In the genomic region with DNA sequence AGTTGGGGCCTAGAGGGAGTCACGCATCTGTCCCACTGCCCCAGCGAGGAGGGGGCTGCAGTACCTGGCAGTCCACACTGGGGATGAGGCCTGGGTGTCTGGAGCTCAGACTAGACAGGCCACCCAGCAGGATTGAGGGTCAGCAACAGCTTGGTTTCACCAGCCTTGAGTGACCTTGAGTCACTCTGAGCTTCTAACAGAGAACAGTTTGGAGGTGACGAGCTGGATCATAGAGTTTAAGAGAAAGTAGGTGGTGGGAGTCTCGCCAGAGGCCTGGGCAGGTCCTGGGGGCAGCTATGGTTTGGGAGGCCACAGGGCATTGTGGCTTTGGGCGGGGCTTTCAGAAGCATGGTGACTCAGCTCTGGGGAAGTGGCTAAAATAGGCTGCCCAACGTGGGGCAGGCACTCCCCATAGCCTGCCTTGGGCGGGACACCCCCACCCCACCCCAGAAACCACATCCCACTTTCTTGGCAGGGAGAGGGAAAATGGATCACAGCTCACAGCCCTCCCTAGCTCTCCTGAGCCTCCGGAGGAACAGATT, we compare ENCODE assay signal across 10 cellular contexts. TPM values are rescaled to one million over a fixed set of nuclear protein-coding genes. Genes with fewer than 3 reads are reported as not detected.
DNase-seq lines count a peak whose midpoint lies in the region; ATAC-seq, FAIRE-seq and TF ChIP-seq lines count a peak whose summit lies in the region.
"Had no signal": no experiment of that assay in that cellular context is flagged by ENCODE, and none has a peak within 500 bp of the region (broad histone marks: within the 10 kb centered on the region; RNA-seq: fewer than 3 reads in every experiment).

No MANE protein-coding gene starts in this region.

- peaks cover 10% of the 10 kb centered on the region; the same call in 1 of the 2 replicates for H4K20me1 ChIP-seq in PC-3 (ENCODE audit: low read length)
- H4K20me1 ChIP-seq in endothelial cell of umbilical vein (replicated peaks; ENCODE audit: control insufficient read depth, extremely low read depth, insufficient read depth, low read length), result no peaks in the 10 kb centered on the region

- POLR2A ChIA-PET in PC-3 (lab: Charles Lee; ENCODE audit: unreplicated experiment) (interaction anchor here (1.9 kb wide), 1 partner anchor 19 kb away, joined by 15 read pairs; no protein-coding TSS in a partner anchor), endothelial cell of umbilical vein (lab: Charles Lee) (interaction anchor here (0.5 kb wide), 1 partner anchor 57 kb away, joined by 3 read pairs; no protein-coding TSS in a partner anchor)

- ATAC-seq in HG02885 (IDR thresholded peaks at IDR 0.05; ENCODE audit: poor library complexity, unreplicated experiment) (peak; percentile 93), PC-3 (peak; percentile 71)

- H3K4me1 ChIP-seq in PC-3 (ENCODE audit: insufficient read depth, low read length) (peaks cover 84% of the 10 kb centered on the region), endothelial cell of umbilical vein (ENCODE audit: control insufficient read depth, extremely low read depth, insufficient read depth, low read length) (peaks cover 25% of the 10 kb centered on the region)

- CTCF ChIA-PET in PC-3 (lab: Charles Lee) (interaction anchor here (1.1 to 1.9 kb wide), 4 partner anchors 20 to 80 kb away, joined by 4 to 13 read pairs (median 5); no protein-coding TSS in a partner anchor), endothelial cell of umbilical vein (lab: Charles Lee) (interaction anchor here (1.0 to 3.3 kb wide), 8 partner anchors 10 to 734 kb away, joined by 3 to 17 read pairs (median 4); a partner anchor contains a TSS)

- no peak for TF ChIP-seq CTCF in PC-3 (conservative IDR thresholded peaks at IDR 0.05; ENCODE audit: low read depth, low read length)
- TF ChIP-seq CTCF in endothelial cell of umbilical vein (IDR thresholded peaks at IDR 0.05; ENCODE audit: extremely low read depth in 1 of 2, insufficient read depth in 1 of 2, low read depth in 1 of 2, low read length in 2 of 2), result no peak
- TF ChIP-seq CTCF in nephron (IDR thresholded peaks at IDR 0.05; ENCODE audit: unreplicated experiment in 3 of 3), result no peak

- dilution Hi-C loops in endothelial cell of umbilical vein (cut with MboI; ENCODE audit: extremely low pct_ligation_motif_present, low sequenced_read_pairs), result no loop called here

- H3K79me2 ChIP-seq in PC-3 (ENCODE audit: low read length) (peaks cover 90% of the 10 kb centered on the region), endothelial cell of umbilical vein (ENCODE audit: control insufficient read depth, insufficient read depth, low read length) (peaks cover 56% of the 10 kb centered on the region)

- H3K36me3 ChIP-seq in PC-3 (ENCODE audit: low read depth, low read length), result peaks cover under 1% of the 10 kb centered on the region; the same call in 1 of the 2 replicates
- H3K36me3 ChIP-seq in endothelial cell of umbilical vein (ENCODE audit: control insufficient read depth in 2 of 2, extremely low read depth in 1 of 2, insufficient read depth in 2 of 2, low read length in 2 of 2), result no peaks in the 10 kb centered on the region

- FAIRE-seq in endothelial cell of umbilical vein (lab: Jason Lieb, UNC), result peak; percentile 84

- H3F3A ChIP-seq in PC-3 (ENCODE audit: low read length, unreplicated experiment), result peaks cover 11% of the 10 kb centered on the region

- no peak overlapping the region for H3K4me3 Mint-ChIP-seq in nephron

- peaks cover 18% of the 10 kb centered on the region for H3K36me3 Mint-ChIP-seq in nephron (ENCODE audit: low read depth)

- H3K4me1 Mint-ChIP-seq in nephron, result peaks cover 66% of the 10 kb centered on the region

- no peak for TF ChIP-seq POLR2A in endothelial cell of umbilical vein (IDR thresholded peaks at IDR 0.05; ENCODE audit: low read depth, low read length)

- H3K9me1 ChIP-seq in endothelial cell of umbilical vein (replicated peaks; ENCODE audit: control insufficient read depth, extremely low read depth, insufficient read depth, low read length), result no peaks in the 10 kb centered on the region

- H3K27me3 ChIP-seq in PC-3 (ENCODE audit: low read length), result no peaks in the 10 kb centered on the region
- H3K27me3 ChIP-seq in endothelial cell of umbilical vein (ENCODE audit: control insufficient read depth in 2 of 2, insufficient read depth in 2 of 2, low read length in 2 of 2), result no peaks in the 10 kb centered on the region

- peak overlapping the region; percentile 87 for H3K9ac ChIP-seq in PC-3 (ENCODE audit: low read length)
- peak overlapping the region; percentile 30 for H3K9ac ChIP-seq in endothelial cell of umbilical vein (replicated peaks; ENCODE audit: extremely low read depth, insufficient read depth, low read length)

- DNase-seq in NK-92 treated with Interleukin-12 subunit alpha and Interleukin-12 subunit beta, amount 100 ng/mL, for 24 hours (lab: John Stamatoyannopoulos, UW), result peak; percentile 48
- DNase-seq in NK-92 (lab: John Stamatoyannopoulos, UW; ENCODE audit: unreplicated experiment), result no peak
- peak; percentile 98 for DNase-seq in PC-3
- peak; percentile 18 for DNase-seq in endothelial cell of umbilical vein (ENCODE audit: low read depth, low spot score)
- DNase-seq in DMS79 (lab: John Stamatoyannopoulos, UW), result no peak
- DNase-seq in COLO829 (ENCODE audit: low spot score), result no peak

- peak overlapping the region; percentile 37 to 73 (median 64) for H3K27ac Mint-ChIP-seq in nephron

- peak overlapping the region; percentile 42 for H3K4me3 ChIP-seq in PC-3 (ENCODE audit: low read length)
- no peak overlapping the region for H3K4me3 ChIP-seq in endothelial cell of umbilical vein (replicated peaks in 1 of 3; ENCODE audit: insufficient read depth in 1 of 3, low read depth in 1 of 3, low read length in 3 of 3)

- H3K9me3 ChIP-seq in PC-3 (ENCODE audit: low read length) (no peaks in the 10 kb centered on the region), endothelial cell of umbilical vein (replicated peaks; ENCODE audit: control insufficient read depth, insufficient read depth, low read length) (no peaks in the 10 kb centered on the region)

- no peak overlapping the region for H2AFZ ChIP-seq in PC-3 (ENCODE audit: low read length)
- H2AFZ ChIP-seq in endothelial cell of umbilical vein (ENCODE audit: low read depth, low read length), result no peak overlapping the region

- no peaks in the 10 kb centered on the region for H3K9me3 Mint-ChIP-seq in nephron

- no peaks in the 10 kb centered on the region for H3K27me3 Mint-ChIP-seq in nephron (ENCODE audit: low read depth)

- H3K4me2 ChIP-seq in PC-3 (ENCODE audit: low read length) (peak overlapping the region; percentile 75), endothelial cell of umbilical vein (ENCODE audit: insufficient read depth, low read length) (peak overlapping the region; percentile 9)

- BruUV-seq in PC-3 (replicated peaks; lab: Mats Ljungman, UMichigan) (no TSS peak), endothelial cell of umbilical vein (replicated peaks; lab: Mats Ljungman, UMichigan) (no TSS peak)

- peak overlapping the region; percentile 95 for H3K27ac ChIP-seq in PC-3 (ENCODE audit: low read length)
- peak overlapping the region; percentile 79 for H3K27ac ChIP-seq in endothelial cell of umbilical vein (ENCODE audit: insufficient read depth, low read depth, low read length)
- H3K27ac ChIP-seq: 22Rv1 had no signal

- H3K9me2 ChIP-seq in PC-3 (replicated peaks; ENCODE audit: low read length), result no peaks in the 10 kb centered on the region

- intact Hi-C loops in PC-3 (cut with micrococcal nuclease) (no loop called here), endothelial cell of umbilical vein (cut with micrococcal nuclease) (loop anchor here (5.0 kb wide), 1 partner anchor 59 kb away; a partner anchor contains a TSS)

TF ChIP-seq in endothelial cell of umbilical vein, 7 proteins besides CTCF, POLR2A, EP300 and RAD21:
- TF ChIP-seq, protein P1, sequence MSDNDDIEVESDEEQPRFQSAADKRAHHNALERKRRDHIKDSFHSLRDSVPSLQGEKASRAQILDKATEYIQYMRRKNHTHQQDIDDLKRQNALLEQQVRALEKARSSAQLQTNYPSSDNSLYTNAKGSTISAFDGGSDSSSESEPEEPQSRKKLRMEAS (IDR thresholded peaks at IDR 0.05; ENCODE audit: insufficient read depth, insufficient read length), result no peak
- no peak for TF ChIP-seq EZH2 (IDR thresholded peaks at IDR 0.05; ENCODE audit: borderline replicate concordance, low read depth, low read length, severe bottlenecking)
- TF ChIP-seq POLR2AphosphoS5 (IDR thresholded peaks at IDR 0.05; ENCODE audit: insufficient read depth, low read depth, low read length), result peak; percentile 14
- no peak for TF ChIP-seq JUN (IDR thresholded peaks at IDR 0.05; ENCODE audit: borderline replicate concordance, insufficient read depth, insufficient read length, low read depth)
- TF ChIP-seq MYC (IDR thresholded peaks at IDR 0.05; ENCODE audit: low read depth, low read length), result no peak
- no peak for TF ChIP-seq FOS (IDR thresholded peaks at IDR 0.05; ENCODE audit: borderline replicate concordance, insufficient read depth, low read length)
- TF ChIP-seq GATA2 (IDR thresholded peaks at IDR 0.05; ENCODE audit: insufficient read depth, insufficient read length, low read depth, low read length), result no peak

RNA-seq across cellular contexts. Expression of a gene that starts 20.5 kb away (rescaled TPM):
- total RNA-seq in PC-3 (2014; rRNA removed) (83.1 and 109 TPM in 2 replicates), endothelial cell of umbilical vein (18.8 and 19.6 TPM in 2 replicates)
- polyA plus RNA-seq in endothelial cell of umbilical vein, result 11.4 and 13.7 TPM in 2 replicates
- 8.4 and 10.7 TPM in 2 replicates for polyA plus RNA-seq in endothelial cell of umbilical vein (2011; cell fraction: cytosol; rRNA removed)
- 5.4 and 6.5 TPM in 2 replicates for polyA plus RNA-seq in endothelial cell of umbilical vein (2011; cell fraction: nucleus; rRNA removed)
- 13.3 and 15.1 TPM in 2 replicates for polyA plus RNA-seq in endothelial cell of umbilical vein (2012)
- polyA minus RNA-seq in endothelial cell of umbilical vein, result 10.6 and 11.7 TPM in 2 replicates
- 49.1 TPM for polyA minus RNA-seq in endothelial cell of umbilical vein (2011; cell fraction: cytosol; rRNA and poly(A)+ RNA removed)
- 11.9 and 14.1 TPM in 2 replicates for polyA minus RNA-seq in endothelial cell of umbilical vein (2011; cell fraction: nucleus; rRNA and poly(A)+ RNA removed)

RNA-seq across cellular contexts. Expression of a gene that starts 29.7 kb away (rescaled TPM):
- total RNA-seq in PC-3 (2014; rRNA removed) (not detected in 2 replicates), endothelial cell of umbilical vein (not detected in 2 replicates)
- not detected in 2 replicates for polyA plus RNA-seq in endothelial cell of umbilical vein
- polyA plus RNA-seq in endothelial cell of umbilical vein (2011; cell fraction: cytosol; rRNA removed), result not detected in 2 replicates
- not detected in 2 replicates for polyA plus RNA-seq in endothelial cell of umbilical vein (2011; cell fraction: nucleus; rRNA removed)
- polyA plus RNA-seq in endothelial cell of umbilical vein (2012), result not detected in 2 replicates
- polyA minus RNA-seq in endothelial cell of umbilical vein, result not detected in 2 replicates
- polyA minus RNA-seq in endothelial cell of umbilical vein (2011; cell fraction: cytosol; rRNA and poly(A)+ RNA removed), result not detected
- polyA minus RNA-seq in endothelial cell of umbilical vein (2011; cell fraction: nucleus; rRNA and poly(A)+ RNA removed), result not detected in 2 replicates
- total RNA-seq: subcutaneous adipose tissue had no signal

Comparison
In these comparisons a context has a peak if more than half of its experiments do, and no peak if none do; other contexts are left out.
1. DNase-seq: peak in NK-92 treated with Interleukin-12 subunit alpha and Interleukin-12 subunit beta, amount 100 ng/mL, for 24 hours (single experiment), PC-3 (single experiment) and endothelial cell of umbilical vein (single experiment); none in NK-92 (single experiment), DMS79 (single experiment) and COLO829 (single experiment).